Comparison of ENCODE assay signal across 8 cellular contexts in the genomic region with DNA sequence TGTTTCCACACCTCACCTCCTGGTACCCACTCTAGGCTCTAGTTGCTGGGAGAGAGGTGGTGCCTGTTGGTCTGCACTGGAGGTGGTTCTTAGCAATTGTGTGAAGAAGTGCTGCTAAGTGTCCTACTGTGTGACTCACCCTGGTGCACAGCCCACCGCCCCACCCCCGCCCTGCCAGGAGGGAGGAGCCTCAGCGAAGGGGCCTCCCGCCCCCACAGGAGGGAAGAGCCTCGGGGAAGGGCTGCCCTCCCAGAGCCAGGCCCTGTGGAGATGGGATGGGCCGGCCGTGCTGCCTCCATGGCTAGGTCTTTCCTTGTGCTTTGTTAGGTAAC.
DNase-seq lines count a peak whose midpoint lies in the region; ATAC-seq and TF ChIP-seq lines count a peak whose summit lies in the region.
"Had no signal": no experiment of that assay in that cellular context is flagged by ENCODE, and none has a peak within 500 bp of the region (broad histone marks: within the 10 kb centered on the region; RNA-seq: fewer than 3 reads in every experiment).

No MANE protein-coding gene starts in this region.

- H4K91ac ChIP-seq in IMR-90 (ENCODE audit: insufficient read depth, low read depth, low read length), result no peak overlapping the region

- TF ChIP-seq POLR2A in IMR-90 (IDR thresholded peaks at IDR 0.05; ENCODE audit: low read depth, low read length), result no peak

- H3K36me3 Mint-ChIP-seq in activated naive CD4-positive, alpha-beta T cell treated with anti-CD3 and anti-CD28 coated beads, Interleukin-2, amount 50 U/mL, for 72 hours, result peaks cover 39 to 68% of the 10 kb centered on the region in 2 donors

- TF ChIP-seq CTCF in IMR-90 (conservative IDR thresholded peaks at IDR 0.05; ENCODE audit: low read depth, low read length), result no peak

- H3K9ac ChIP-seq in IMR-90 (ENCODE audit: low read depth, low read length) (no peak overlapping the region), iPS-20b (ENCODE audit: low read depth, low read length) (peak overlapping the region; percentile 51; the same call in 1 of the 2 replicates)

- no peak overlapping the region for H2BK20ac ChIP-seq in IMR-90 (ENCODE audit: low read depth, low read length)

- H3K4me2 ChIP-seq in IMR-90 (ENCODE audit: low read depth, low read length), result no peak overlapping the region

- H3K9me3 Mint-ChIP-seq in activated naive CD4-positive, alpha-beta T cell treated with anti-CD3 and anti-CD28 coated beads, Interleukin-2, amount 50 U/mL, for 72 hours, result peaks cover 5 to 10% of the 10 kb centered on the region in 2 donors

- peaks cover 6% of the 10 kb centered on the region; the same call in 1 of the 2 replicates for H3K4me1 ChIP-seq in IMR-90 (ENCODE audit: control insufficient read depth, insufficient read depth, low read length)
- peaks cover 12% of the 10 kb centered on the region; the same call in 1 of the 2 replicates for H3K4me1 ChIP-seq in iPS-20b (ENCODE audit: insufficient read depth, low read length)

- no peak overlapping the region for H4K5ac ChIP-seq in IMR-90 (ENCODE audit: low read depth, low read length)

- WGBS in IMR-90 (ENCODE audit: extremely low coverage in 2 of 2, insufficient read length in 1 of 2), 2 experiments, result no CpG with 5 or more reads among the region's 7 CpGs

- CTCF ChIA-PET in IMR-90 (lab: Yijun Ruan, JAX), result no interaction called here

- peaks cover 12% of the 10 kb centered on the region for H3K9me1 ChIP-seq in IMR-90 (ENCODE audit: insufficient read depth, low read length)

- H3K36me3 ChIP-seq in IMR-90 (ENCODE audit: control insufficient read depth, insufficient read depth, low read length) (peaks cover 28% of the 10 kb centered on the region), iPS-20b (ENCODE audit: insufficient read depth, low read depth, low read length) (peaks cover 57% of the 10 kb centered on the region)

- H3K9me3 ChIP-seq in IMR-90 (ENCODE audit: control insufficient read depth, insufficient read depth, low read length) (no peaks in the 10 kb centered on the region), iPS-20b (ENCODE audit: insufficient read depth, low read depth, low read length) (no peaks in the 10 kb centered on the region)

- no peak for TF ChIP-seq RAD21 in IMR-90 (IDR thresholded peaks at IDR 0.05; ENCODE audit: low read length)

- peak; percentile 18 for DNase-seq in IMR-90
- no peak for DNase-seq in activated naive CD4-positive, alpha-beta T cell treated with anti-CD3 and anti-CD28 coated beads, Interleukin-2, amount 50 U/mL, for 72 hours (ENCODE audit: low spot score in 2 of 2)
- peak; percentile 24 to 33 for DNase-seq in stimulated activated CD4-positive, alpha-beta T cell treated with anti-CD3 and anti-CD28 coated beads, Interleukin-2, amount 100 ng/mL, for 24 hours
- no peak for DNase-seq in cerebellar cortex (ENCODE audit: low spot score)
- no peak for DNase-seq in NOMO-1 (lab: John Stamatoyannopoulos, UW; ENCODE audit: unreplicated experiment in 2 of 2)
- no peak for DNase-seq in T-helper 9 cell
- DNase-seq: NCI-H1417 had no signal

- peaks cover 37 to 54% of the 10 kb centered on the region in 2 experiments for H3K79me1 ChIP-seq in IMR-90 (ENCODE audit: low read depth in 1 of 2, low read length in 2 of 2)

- no peak overlapping the region for H2AFZ ChIP-seq in IMR-90 (replicated peaks; ENCODE audit: low read length, poor library complexity)

- H2BK5ac ChIP-seq in IMR-90 (ENCODE audit: low read depth, low read length, poor library complexity, severe bottlenecking), result no peak overlapping the region

- no peak overlapping the region for H3K4me3 ChIP-seq in IMR-90 (ENCODE audit: insufficient read depth, low read depth, low read length)
- peak overlapping the region; percentile 19; the same call in 1 of the 2 replicates for H3K4me3 ChIP-seq in iPS-20b (ENCODE audit: low read length)

- ATAC-seq in IMR-90 (ENCODE audit: low read depth), result peak; percentile 56
- ATAC-seq in activated naive CD4-positive, alpha-beta T cell treated with anti-CD3 and anti-CD28 coated beads, Interleukin-2, amount 50 U/mL, for 72 hours, result peak in 1 of 2 donors; percentile 23

- no peak overlapping the region; the same call in 1 of the 2 replicates for H2AK5ac ChIP-seq in IMR-90 (ENCODE audit: low read depth, low read length)

- no peak overlapping the region for H2BK15ac ChIP-seq in IMR-90 (ENCODE audit: low read depth, low read length)

- H3K14ac ChIP-seq in IMR-90 (replicated peaks; ENCODE audit: low read depth, low read length), result no peak overlapping the region

- POLR2A ChIA-PET in IMR-90 (lab: Charles Lee; ENCODE audit: unreplicated experiment), result no interaction called here

- no peak overlapping the region for H2BK120ac ChIP-seq in IMR-90 (ENCODE audit: low read depth, low read length)

- peaks cover 43% of the 10 kb centered on the region for H4K20me1 ChIP-seq in IMR-90 (ENCODE audit: insufficient read depth, low read length)

- H2AK9ac ChIP-seq in IMR-90 (replicated peaks; ENCODE audit: low read depth, low read length, poor library complexity), result no peak overlapping the region

- no peak overlapping the region for H3K18ac ChIP-seq in IMR-90 (ENCODE audit: low read depth, low read length)

- H3K27ac ChIP-seq in IMR-90 (ENCODE audit: insufficient read depth, low read length) (no peak overlapping the region), iPS-20b (ENCODE audit: low read length) (no peak overlapping the region)

- BruUV-seq in IMR-90 (replicated peaks; lab: Mats Ljungman, UMichigan), result no TSS peak

- H4K8ac ChIP-seq in IMR-90 (ENCODE audit: low read depth in 2 of 2, low read length in 2 of 2), result no peak overlapping the region

- peak overlapping the region; percentile 70 to 85 for H3K27ac Mint-ChIP-seq in activated naive CD4-positive, alpha-beta T cell treated with anti-CD3 and anti-CD28 coated beads, Interleukin-2, amount 50 U/mL, for 72 hours

- no peak overlapping the region for H3K23ac ChIP-seq in IMR-90 (ENCODE audit: low read depth, low read length)

- intact Hi-C loops in IMR-90 (cut with micrococcal nuclease), result no loop called here

- H3K4ac ChIP-seq in IMR-90 (ENCODE audit: low read depth, low read length), result no peak overlapping the region

- no peak overlapping the region for H3K56ac ChIP-seq in IMR-90 (ENCODE audit: extremely low read depth, insufficient read depth, low read length)

- no peaks in the 10 kb centered on the region for H3K27me3 ChIP-seq in IMR-90 (ENCODE audit: control insufficient read depth, insufficient read depth, low read length)
- H3K27me3 ChIP-seq in iPS-20b (ENCODE audit: insufficient read depth, low read length), result no peaks in the 10 kb centered on the region

- in situ Hi-C loops in IMR-90 (cut with MboI; ENCODE audit: low sequenced_read_pairs), result no loop called here

- dilution Hi-C loops in IMR-90 (cut with HindIII; ENCODE audit: low sequenced_read_pairs, unreplicated experiment), result no loop called here

TF ChIP-seq in IMR-90, 13 proteins besides CTCF, POLR2A, EP300 and RAD21:
- TF ChIP-seq SMC3 (IDR thresholded peaks at IDR 0.05; ENCODE audit: low read depth, low read length) (no peak), MXI1 (IDR thresholded peaks at IDR 0.05; ENCODE audit: borderline replicate concordance, low read depth, low read length) (no peak), CEBPB (IDR thresholded peaks at IDR 0.05; ENCODE audit: low read depth, low read length) (no peak), RCOR1 (IDR thresholded peaks at IDR 0.05; ENCODE audit: insufficient replicate concordance, low read length) (no peak), FOS (IDR thresholded peaks at IDR 0.05; ENCODE audit: low read depth, low read length) (no peak), NFE2L2 (IDR thresholded peaks at IDR 0.05; ENCODE audit: low read depth, low read length) (no peak), MAZ (IDR thresholded peaks at IDR 0.05; ENCODE audit: borderline replicate concordance, low read depth, low read length) (no peak), BHLHE40 (IDR thresholded peaks at IDR 0.05; ENCODE audit: low read depth, low read length) (no peak), CHD1 (IDR thresholded peaks at IDR 0.05; ENCODE audit: low read depth, low read length) (no peak), MAFK (IDR thresholded peaks at IDR 0.05; ENCODE audit: low read depth, low read length) (no peak), RFX5 (IDR thresholded peaks at IDR 0.05; ENCODE audit: low read depth, low read length) (no peak)
- TF ChIP-seq, protein P1, sequence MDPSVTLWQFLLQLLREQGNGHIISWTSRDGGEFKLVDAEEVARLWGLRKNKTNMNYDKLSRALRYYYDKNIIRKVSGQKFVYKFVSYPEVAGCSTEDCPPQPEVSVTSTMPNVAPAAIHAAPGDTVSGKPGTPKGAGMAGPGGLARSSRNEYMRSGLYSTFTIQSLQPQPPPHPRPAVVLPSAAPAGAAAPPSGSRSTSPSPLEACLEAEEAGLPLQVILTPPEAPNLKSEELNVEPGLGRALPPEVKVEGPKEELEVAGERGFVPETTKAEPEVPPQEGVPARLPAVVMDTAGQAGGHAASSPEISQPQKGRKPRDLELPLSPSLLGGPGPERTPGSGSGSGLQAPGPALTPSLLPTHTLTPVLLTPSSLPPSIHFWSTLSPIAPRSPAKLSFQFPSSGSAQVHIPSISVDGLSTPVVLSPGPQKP (IDR thresholded peaks at IDR 0.05; ENCODE audit: borderline replicate concordance, low read depth, low read length), result no peak
- TF ChIP-seq, protein P2, sequence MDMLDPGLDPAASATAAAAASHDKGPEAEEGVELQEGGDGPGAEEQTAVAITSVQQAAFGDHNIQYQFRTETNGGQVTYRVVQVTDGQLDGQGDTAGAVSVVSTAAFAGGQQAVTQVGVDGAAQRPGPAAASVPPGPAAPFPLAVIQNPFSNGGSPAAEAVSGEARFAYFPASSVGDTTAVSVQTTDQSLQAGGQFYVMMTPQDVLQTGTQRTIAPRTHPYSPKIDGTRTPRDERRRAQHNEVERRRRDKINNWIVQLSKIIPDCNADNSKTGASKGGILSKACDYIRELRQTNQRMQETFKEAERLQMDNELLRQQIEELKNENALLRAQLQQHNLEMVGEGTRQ (IDR thresholded peaks at IDR 0.05; ENCODE audit: low read depth, low read length), result no peak

Comparison
In these comparisons a context has a peak if more than half of its experiments do, and no peak if none do; other contexts are left out.
1. DNase-seq: peak in IMR-90 (single experiment) and stimulated activated CD4-positive, alpha-beta T cell treated with anti-CD3 and anti-CD28 coated beads, Interleukin-2, amount 100 ng/mL, for 24 hours (2 of 2); none in activated naive CD4-positive, alpha-beta T cell treated with anti-CD3 and anti-CD28 coated beads, Interleukin-2, amount 50 U/mL, for 72 hours (0 of 2), cerebellar cortex (single experiment), NOMO-1 (0 of 2) and T-helper 9 cell (single experiment).